In the genomic region with DNA sequence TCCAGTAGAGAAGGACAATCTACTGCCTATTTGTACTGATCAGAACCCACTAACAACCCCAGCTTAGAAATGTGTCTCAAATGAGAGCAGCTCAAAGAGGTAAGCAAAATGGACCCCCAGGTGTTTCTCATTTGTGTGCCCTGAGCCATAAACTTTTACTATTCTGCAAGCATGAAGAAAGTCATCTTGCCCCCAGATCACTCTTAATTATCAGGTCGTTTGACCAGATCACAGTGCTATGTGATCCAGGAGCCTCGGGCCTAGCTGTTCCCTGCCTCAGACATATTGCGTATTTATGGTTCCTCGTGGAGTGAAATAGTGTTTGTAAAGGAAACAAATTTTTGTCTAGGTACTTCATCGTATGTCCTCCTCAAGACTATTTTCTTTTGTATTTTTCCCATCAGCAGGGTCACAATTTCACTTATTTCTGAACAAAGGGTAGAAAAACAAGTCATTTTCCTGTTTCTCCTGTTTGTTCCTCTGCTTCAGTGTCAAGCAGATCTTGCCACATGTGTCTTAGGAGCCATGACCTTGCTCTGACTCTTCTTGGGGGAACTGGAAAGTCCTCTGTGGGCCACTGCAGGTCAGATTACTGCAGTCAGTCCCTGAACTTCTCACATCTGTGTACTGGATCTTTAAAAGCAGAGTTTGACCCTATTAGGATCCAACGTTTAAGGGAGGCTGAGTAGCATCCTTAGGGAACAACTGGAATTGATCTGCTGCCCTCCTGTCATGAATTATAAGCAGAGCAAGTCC, we compare ENCODE assay signal across 31 cellular contexts.
A peak's percentile ranks its signal among the peaks of the same experiment; 100 is the strongest.
DNase-seq lines count a peak whose midpoint lies in the region; ATAC-seq and TF ChIP-seq lines count a peak whose summit lies in the region.
"Had no signal": no experiment of that assay in that cellular context is flagged by ENCODE, and none has a peak within 500 bp of the region (broad histone marks: within the 10 kb centered on the region; RNA-seq: fewer than 3 reads in every experiment).

No MANE protein-coding gene starts in this region.

- peak overlapping the region; percentile 2 to 37 for H3K27ac ChIP-seq in ovary
- H3K27ac ChIP-seq in Karpas-422 (ENCODE audit: low read length) = no peak overlapping the region
- H3K27ac ChIP-seq in thyroid gland = no peak overlapping the region
- H3K27ac ChIP-seq: adrenal gland, coronary artery, esophagus muscularis mucosa, left lung, suprapubic skin, WERI-Rb-1 had no signal

- DNase-seq in left ventricle myocardium superior (no peak), left cardiac atrium (no peak), fibroblast of villous mesenchyme (ENCODE audit: low read depth) (peak; percentile 30), ovary (no peak), Karpas-422 (no peak), thyroid gland (no peak)
- no peak for DNase-seq in activated T-cell treated with anti-CD3 and anti-CD28 coated beads, Interleukin-2, amount 50 U/mL, for 24 hours
- DNase-seq: activated CD4-positive, alpha-beta T cell treated with anti-CD3 and anti-CD28 coated beads, Interleukin-2, amount 50 U/mL, for 1 hour; activated CD8-positive, alpha-beta memory T cell treated with anti-CD3 and anti-CD28 coated beads, Interleukin-2, amount 10 ng/mL, durations not matched to agents 7 days and 5 days; activated naive CD4-positive, alpha-beta T cell treated with anti-CD3 and anti-CD28 coated beads for 36 hours; adrenal gland; CD8-positive, alpha-beta T cell; effector memory CD8-positive, alpha-beta T cell; EL; foreskin melanocyte; hypothalamus; immature natural killer cell; left lung; naive thymus-derived CD4-positive, alpha-beta T cell; NCI-H1048; NCI-H1694; NCI-H510A; PC-3; retina; stimulated activated naive CD4-positive, alpha-beta T cell; T1000; WERI-Rb-1 had no signal

- H3K27me3 Mint-ChIP-seq in activated T-cell treated with anti-CD3 and anti-CD28 coated beads, Interleukin-2, amount 50 U/mL, for 24 hours = peaks cover 5% of the 10 kb centered on the region

- no peak overlapping the region for H3K9ac ChIP-seq in Karpas-422 (ENCODE audit: low read length)

- H3K4me1 Mint-ChIP-seq in activated T-cell treated with anti-CD3 and anti-CD28 coated beads, Interleukin-2, amount 50 U/mL, for 24 hours (ENCODE audit: low read depth) = no peaks in the 10 kb centered on the region
- H3K4me1 Mint-ChIP-seq: activated CD8-positive, alpha-beta memory T cell treated with anti-CD3 and anti-CD28 coated beads, Interleukin-2, amount 10 ng/mL, durations not matched to agents 7 days and 5 days; immature natural killer cell; naive thymus-derived CD4-positive, alpha-beta T cell had no signal

- WGBS in ovary, 3 donors = 37 to 55% (median 41%) methylated on average over 6 of the region's 6 CpGs
- WGBS in thyroid gland, 2 donors = 78 to 79% methylated on average over 6 of the region's 6 CpGs

- H3K4me3 Mint-ChIP-seq in activated T-cell treated with anti-CD3 and anti-CD28 coated beads, Interleukin-2, amount 50 U/mL, for 24 hours = no peak overlapping the region
- H3K4me3 Mint-ChIP-seq: activated CD8-positive, alpha-beta memory T cell treated with anti-CD3 and anti-CD28 coated beads, Interleukin-2, amount 10 ng/mL, durations not matched to agents 7 days and 5 days; activated naive CD4-positive, alpha-beta T cell treated with anti-CD3 and anti-CD28 coated beads for 36 hours; CD8-positive, alpha-beta T cell; effector memory CD8-positive, alpha-beta T cell; immature natural killer cell; naive thymus-derived CD4-positive, alpha-beta T cell had no signal

- H4K20me1 ChIP-seq in Karpas-422 (ENCODE audit: insufficient read depth, low read depth, low read length) = no peaks in the 10 kb centered on the region

- H3K4me1 ChIP-seq in ovary (ENCODE audit: insufficient read depth) (peaks cover 6% of the 10 kb centered on the region), Karpas-422 (ENCODE audit: low read length) (no peaks in the 10 kb centered on the region), thyroid gland (peaks cover 29 to 32% of the 10 kb centered on the region in 2 donors)
- H3K4me1 ChIP-seq: adrenal gland, left lung had no signal

- TF ChIP-seq POLR2A in ovary (IDR thresholded peaks at IDR 0.05) = no peak
- no peak for TF ChIP-seq POLR2A in thyroid gland (IDR thresholded peaks at IDR 0.05)

- H3K4me3 ChIP-seq in fibroblast of villous mesenchyme (ENCODE audit: low read depth, low read length) (no peak overlapping the region), ovary (no peak overlapping the region), Karpas-422 (ENCODE audit: low read length) (no peak overlapping the region), thyroid gland (replicated peaks in 1 of 3) (no peak overlapping the region)
- H3K4me3 ChIP-seq: adrenal gland, coronary artery, esophagus muscularis mucosa, left lung, suprapubic skin had no signal

- no peaks in the 10 kb centered on the region for H3K27me3 ChIP-seq in ovary
- H3K27me3 ChIP-seq in Karpas-422 (ENCODE audit: low read length) = no peaks in the 10 kb centered on the region
- H3K27me3 ChIP-seq in thyroid gland = no peaks in the 10 kb centered on the region
- H3K27me3 ChIP-seq: adrenal gland, esophagus muscularis mucosa, left lung, suprapubic skin had no signal

- no peaks in the 10 kb centered on the region for H3K36me3 ChIP-seq in ovary
- H3K36me3 ChIP-seq in Karpas-422 (ENCODE audit: insufficient read depth, low read length) = no peaks in the 10 kb centered on the region
- no peaks in the 10 kb centered on the region for H3K36me3 ChIP-seq in thyroid gland
- H3K36me3 ChIP-seq: adrenal gland, esophagus muscularis mucosa, left lung, suprapubic skin, WERI-Rb-1 had no signal

- H3K79me2 ChIP-seq in Karpas-422 (ENCODE audit: low read length) = no peaks in the 10 kb centered on the region

- H3K4me2 ChIP-seq in Karpas-422 (ENCODE audit: low read depth, low read length, poor library complexity, severe bottlenecking) = no peak overlapping the region

- no peaks in the 10 kb centered on the region for H3K9me3 Mint-ChIP-seq in activated T-cell treated with anti-CD3 and anti-CD28 coated beads, Interleukin-2, amount 50 U/mL, for 24 hours
- H3K9me3 Mint-ChIP-seq: activated naive CD4-positive, alpha-beta T cell treated with anti-CD3 and anti-CD28 coated beads for 36 hours; CD8-positive, alpha-beta T cell; effector memory CD8-positive, alpha-beta T cell; immature natural killer cell had no signal

- H3K27ac Mint-ChIP-seq in activated T-cell treated with anti-CD3 and anti-CD28 coated beads, Interleukin-2, amount 50 U/mL, for 24 hours = no peak overlapping the region
- H3K27ac Mint-ChIP-seq: activated CD8-positive, alpha-beta memory T cell treated with anti-CD3 and anti-CD28 coated beads, Interleukin-2, amount 10 ng/mL, durations not matched to agents 7 days and 5 days; activated naive CD4-positive, alpha-beta T cell treated with anti-CD3 and anti-CD28 coated beads for 36 hours; CD8-positive, alpha-beta T cell; effector memory CD8-positive, alpha-beta T cell; immature natural killer cell; naive thymus-derived CD4-positive, alpha-beta T cell had no signal

- TF ChIP-seq CTCF in fibroblast of villous mesenchyme (IDR thresholded peaks at IDR 0.05; ENCODE audit: insufficient read depth, low read depth, low read length) (no peak), ovary (IDR thresholded peaks at IDR 0.05) (no peak), thyroid gland (IDR thresholded peaks at IDR 0.05) (no peak)

- peak; percentile 44 for ATAC-seq in left ventricle myocardium superior
- no peak for ATAC-seq in left cardiac atrium
- no peak for ATAC-seq in GM18907 (IDR thresholded peaks at IDR 0.05; ENCODE audit: unreplicated experiment)
- ATAC-seq: activated CD8-positive, alpha-beta memory T cell treated with anti-CD3 and anti-CD28 coated beads, Interleukin-2, amount 10 ng/mL, durations not matched to agents 7 days and 5 days; CD8-positive, alpha-beta T cell; effector memory CD8-positive, alpha-beta T cell; left lung; naive thymus-derived CD4-positive, alpha-beta T cell; PC-3 had no signal

- intact Hi-C loops in left ventricle myocardium superior (cut with micrococcal nuclease) = no loop called here
- intact Hi-C loops in left cardiac atrium (cut with DNase I) = no loop called here
- intact Hi-C loops in ovary (cut with DNase I) = no loop called here
- intact Hi-C loops in thyroid gland (cut with DNase I) = no loop called here

- no peak for TF ChIP-seq EP300 in ovary (IDR thresholded peaks at IDR 0.05)

- H3K36me3 Mint-ChIP-seq in activated T-cell treated with anti-CD3 and anti-CD28 coated beads, Interleukin-2, amount 50 U/mL, for 24 hours (ENCODE audit: low read depth) = no peaks in the 10 kb centered on the region
- H3K36me3 Mint-ChIP-seq: activated CD8-positive, alpha-beta memory T cell treated with anti-CD3 and anti-CD28 coated beads, Interleukin-2, amount 10 ng/mL, durations not matched to agents 7 days and 5 days; CD8-positive, alpha-beta T cell; immature natural killer cell; naive thymus-derived CD4-positive, alpha-beta T cell had no signal

- no peaks in the 10 kb centered on the region for H3K9me3 ChIP-seq in ovary
- H3K9me3 ChIP-seq in Karpas-422 (ENCODE audit: low read length) = no peaks in the 10 kb centered on the region
- no peaks in the 10 kb centered on the region for H3K9me3 ChIP-seq in thyroid gland
- H3K9me3 ChIP-seq: adrenal gland, esophagus muscularis mucosa, left lung, suprapubic skin had no signal

- no peak overlapping the region for H2AFZ ChIP-seq in Karpas-422 (ENCODE audit: low read length)

- H3K9me2 ChIP-seq in Karpas-422 (replicated peaks; ENCODE audit: insufficient read depth, low read length) = no peaks in the 10 kb centered on the region

Comparison
In these comparisons a context has a peak if more than half of its experiments do, and no peak if none do; other contexts are left out.
1. H3K27ac ChIP-seq: peak in ovary (2 of 2); none in Karpas-422 (single experiment) and thyroid gland (0 of 3).